Comparison of ENCODE assay signal across 12 cellular contexts in the genomic region with DNA sequence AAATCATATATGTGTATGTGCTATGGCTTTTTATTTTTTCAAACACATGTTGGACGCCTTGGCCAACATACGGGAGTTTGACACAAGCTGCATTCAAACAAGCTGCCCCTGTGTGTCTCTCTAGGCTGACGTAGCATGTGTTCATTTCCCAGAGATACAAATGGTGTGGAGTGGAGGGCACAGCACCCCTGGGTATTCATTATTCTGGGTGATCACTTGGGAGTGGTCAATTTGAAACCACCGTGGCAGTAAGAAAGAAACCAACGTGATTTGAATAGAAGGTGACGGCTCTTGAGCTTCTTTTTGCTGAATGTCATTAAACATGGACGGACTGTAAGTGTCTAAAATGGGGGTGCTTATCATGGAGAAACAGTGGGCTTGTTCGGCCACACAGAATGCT.
A peak's percentile ranks its signal among the peaks of the same experiment; 100 is the strongest.
DNase-seq lines count a peak whose midpoint lies in the region; ATAC-seq, FAIRE-seq and TF ChIP-seq lines count a peak whose summit lies in the region.
"Had no signal": no experiment of that assay in that cellular context is flagged by ENCODE, and none has a peak within 500 bp of the region (broad histone marks: within the 10 kb centered on the region; RNA-seq: fewer than 3 reads in every experiment).

No MANE protein-coding gene starts in this region.

- H3K9me3 ChIP-seq in A673 (ENCODE audit: low read depth, low read length, poor library complexity, severe bottlenecking): no peaks in the 10 kb centered on the region
- H3K9me3 ChIP-seq in SK-N-SH: no peaks in the 10 kb centered on the region; the same call in 1 of the 2 replicates
- H3K9me3 ChIP-seq in lower lobe of right lung: no peaks in the 10 kb centered on the region
- H3K9me3 ChIP-seq in GM23248 (ENCODE audit: low read depth): no peaks in the 10 kb centered on the region
- H3K9me3 ChIP-seq: ovary had no signal

- H3K27ac ChIP-seq in A673 (ENCODE audit: low read depth, low read length, poor library complexity, severe bottlenecking) (peak overlapping the region; percentile 87), SK-N-SH (ENCODE audit: low read depth in 2 of 2, low read length in 1 of 2) (peak overlapping the region; percentile 51 to 56; a peak in 2 of 4 replicates), lower lobe of right lung (no peak overlapping the region), GM23248 (no peak overlapping the region)
- H3K27ac ChIP-seq: ovary, PC-9 had no signal

- H3K27me3 ChIP-seq in A673 (replicated peaks; ENCODE audit: insufficient read depth, low read depth, low read length, poor library complexity) (no peaks in the 10 kb centered on the region), SK-N-SH (ENCODE audit: insufficient read depth) (no peaks in the 10 kb centered on the region), lower lobe of right lung (ENCODE audit: low read depth) (no peaks in the 10 kb centered on the region), GM23248 (replicated peaks; ENCODE audit: insufficient read depth) (no peaks in the 10 kb centered on the region)
- H3K27me3 ChIP-seq: ovary had no signal

- 42% methylated on average over 8 of the region's 8 CpGs for WGBS in SK-N-SH (ENCODE audit: low lambda C conversion rate)
- whole genome bisulfite sequencing in GM23248 (ENCODE audit: low coverage in 1 of 2, low lambda C conversion rate in 2 of 2, missing lambda C conversion rate in 2 of 2), 2 experiments: 87 to 90% methylated on average over 8 of the region's 8 CpGs

- H3K4me2 ChIP-seq in SK-N-SH (0 out of 2 replicates have a peak overlapping the region, but pooled peaks have one; percentile 60), GM23248 (ENCODE audit: unreplicated experiment) (no peak overlapping the region)
- H3K4me2 ChIP-seq: PC-9 had no signal

- POLR2A ChIA-PET in A673 (lab: Charles Lee; ENCODE audit: low non-redundant PET) (interaction anchor here (0.7 kb wide), 1 partner anchor 98 kb away, joined by 3 read pairs; no protein-coding TSS in a partner anchor), SK-N-SH (lab: Yijun Ruan, JAX) (no interaction called here)

- 0 out of 2 replicates have a peak overlapping the region, but pooled peaks have one; percentile 59 for H2AFZ ChIP-seq in SK-N-SH (ENCODE audit: low read depth)
- no peak overlapping the region for H2AFZ ChIP-seq in GM23248
- H2AFZ ChIP-seq: PC-9 had no signal

- H3F3A ChIP-seq in SK-N-SH (replicated peaks; ENCODE audit: insufficient read depth) (peaks cover 15% of the 10 kb centered on the region), GM23248 (ENCODE audit: insufficient read depth) (no peaks in the 10 kb centered on the region)

- DNase-seq in A673 (ENCODE audit: low spot score) (no peak), SK-N-SH (no peak), lower lobe of right lung (no peak), glomerular visceral epithelial cell (ENCODE audit: extremely low spot score) (no peak), GM23248 (no peak), urothelium cell line (ENCODE audit: low spot score) (no peak)
- DNase-seq: ovary; PC-9; stimulated activated CD4-positive, alpha-beta T cell treated with anti-CD3 and anti-CD28 coated beads, Interleukin-4, amount 100 ng/mL, for 24 hours had no signal

- H3K9ac ChIP-seq in SK-N-SH (no peak overlapping the region; the same call in 1 of the 2 replicates), GM23248 (no peak overlapping the region)

- CTCF ChIA-PET in A673 (lab: Charles Lee): no interaction called here
- CTCF ChIA-PET in SK-N-SH (lab: Yijun Ruan, JAX): no interaction called here

- TF ChIP-seq CTCF in A673 (conservative IDR thresholded peaks at IDR 0.05; ENCODE audit: low read depth, low read length) (no peak), SK-N-SH (IDR thresholded peaks at IDR 0.05) (no peak), lower lobe of right lung (IDR thresholded peaks at IDR 0.05) (no peak)

- no peaks in the 10 kb centered on the region for H3K9me2 ChIP-seq in SK-N-SH
- H3K9me2 ChIP-seq in GM23248 (ENCODE audit: insufficient read depth): no peaks in the 10 kb centered on the region

- FAIRE-seq in urothelium cell line (lab: Jason Lieb, UNC): no peak
- FAIRE-seq: G401.6 had no signal

- in situ Hi-C loops in GM23248 (cut with MboI): no loop called here

- peak; percentile 76 for ATAC-seq in GM18870 (IDR thresholded peaks at IDR 0.05; ENCODE audit: unreplicated experiment)
- ATAC-seq in HG03039 (IDR thresholded peaks at IDR 0.05; ENCODE audit: unreplicated experiment): peak; percentile 46
- no peak for ATAC-seq in lower lobe of right lung

- H3K36me3 ChIP-seq in A673 (ENCODE audit: insufficient read depth, low read length, poor library complexity, severe bottlenecking) (no peaks in the 10 kb centered on the region), SK-N-SH (replicated peaks in 1 of 2; ENCODE audit: control insufficient read depth in 1 of 2, insufficient read depth in 2 of 2, low read length in 1 of 2) (peaks cover under 1 to 6% of the 10 kb centered on the region in 2 experiments), lower lobe of right lung (no peaks in the 10 kb centered on the region), GM23248 (ENCODE audit: low read depth) (no peaks in the 10 kb centered on the region)
- H3K36me3 ChIP-seq: ovary had no signal

- TF ChIP-seq EP300 in SK-N-SH (IDR thresholded peaks at IDR 0.05; ENCODE audit: borderline replicate concordance in 1 of 2, low read depth in 1 of 2, low read length in 1 of 2): no peak

- H3K4me3 ChIP-seq in A673 (ENCODE audit: low read depth, low read length, poor library complexity, severe bottlenecking) (no peak overlapping the region), SK-N-SH (ENCODE audit: low read depth in 2 of 2, low read length in 1 of 2) (no peak overlapping the region), lower lobe of right lung (no peak overlapping the region), GM23248 (no peak overlapping the region)
- H3K4me3 ChIP-seq: ovary, PC-9 had no signal

- H4K20me1 ChIP-seq in SK-N-SH (ENCODE audit: insufficient read depth): no peaks in the 10 kb centered on the region
- no peaks in the 10 kb centered on the region for H4K20me1 ChIP-seq in GM23248 (ENCODE audit: insufficient read depth)

- no peak for TF ChIP-seq RAD21 in SK-N-SH (IDR thresholded peaks at IDR 0.05; ENCODE audit: low read length)

- intact Hi-C loops in A673 (cut with micrococcal nuclease; ENCODE audit: unreplicated experiment) (loop anchor here (2.0 to 10.0 kb wide), 2 partner anchors 349 to 581 kb away; no protein-coding TSS in a partner anchor), lower lobe of right lung (cut with DNase I) (no loop called here)

- H3K79me2 ChIP-seq in SK-N-SH (ENCODE audit: insufficient read depth) (peaks cover 27% of the 10 kb centered on the region), GM23248 (ENCODE audit: insufficient read depth) (no peaks in the 10 kb centered on the region)

- BruUV-seq in A673 (replicated peaks; lab: Mats Ljungman, UMichigan): no TSS peak

- H3K4me1 ChIP-seq in A673 (ENCODE audit: insufficient read depth, low read length, poor library complexity, severe bottlenecking): peaks cover 19% of the 10 kb centered on the region
- H3K4me1 ChIP-seq in SK-N-SH (ENCODE audit: control insufficient read depth in 1 of 2, insufficient read depth in 2 of 2, low read depth in 1 of 2, low read length in 1 of 2): peaks cover 0 to 12% of the 10 kb centered on the region in 2 experiments; a peak in 2 of 4 replicates
- H3K4me1 ChIP-seq in lower lobe of right lung: no peaks in the 10 kb centered on the region
- no peaks in the 10 kb centered on the region for H3K4me1 ChIP-seq in GM23248 (ENCODE audit: insufficient read depth)

TF ChIP-seq in SK-N-SH, 30 proteins besides CTCF, POLR2A, EP300 and RAD21:
- no peak for TF ChIP-seq FOXJ3 (CRISPR knock-in tag; IDR thresholded peaks at IDR 0.05)

Comparison
In these comparisons a context has a peak if more than half of its experiments do, and no peak if none do; other contexts are left out.
1. H3K27ac ChIP-seq: peak in A673 (single experiment) and SK-N-SH (2 of 2); none in lower lobe of right lung (single experiment) and GM23248 (single experiment).
2. ATAC-seq: peak in GM18870 (single experiment) and HG03039 (single experiment); none in lower lobe of right lung (0 of 2).